ENCODE assay signal across 21 cellular contexts in genomic region chr11:57399221-57399620, GRCh38. TPM values are rescaled to one million over a fixed set of nuclear protein-coding genes. Genes with fewer than 3 reads are reported as not detected.
"Had no signal": no experiment of that assay in that cellular context is flagged by ENCODE, and none has a peak within 500 bp of the region (broad histone marks: within the 10 kb centered on the region; RNA-seq: fewer than 3 reads in every experiment).

No MANE protein-coding gene starts in this region.

- H3K4me1 ChIP-seq: adrenal gland, esophagus muscularis mucosa, left lung, neural progenitor cell, stomach had no signal

- ATAC-seq: activated CD4-positive, alpha-beta T cell treated with anti-CD3 and anti-CD28 coated beads for 36 hours; activated CD8-positive, alpha-beta T cell treated with anti-CD3 and anti-CD28 coated beads for 36 hours; left lung had no signal

- DNase-seq: activated CD4-positive, alpha-beta T cell treated with anti-CD3 and anti-CD28 coated beads for 36 hours; activated CD8-positive, alpha-beta memory T cell treated with anti-CD3 and anti-CD28 coated beads, Interleukin-2, amount 50 U/mL, for 4 hours; activated CD8-positive, alpha-beta T cell treated with anti-CD3 and anti-CD28 coated beads for 36 hours; activated naive CD4-positive, alpha-beta T cell treated with Interleukin-2 at 50 U/mL for 16 hours; adrenal gland; endodermal cell; glutamatergic neuron; left lung; mesenchymal stem cell; ovary; retina; stimulated activated CD4-positive, alpha-beta T cell treated with anti-CD3 and anti-CD28 coated beads, Interleukin-15, amount 100 ng/mL, for 24 hours; stimulated activated CD4-positive, alpha-beta T cell treated with anti-CD3 and anti-CD28 coated beads, Interleukin-4, amount 100 ng/mL, for 4 hours; stomach; T-helper 9 cell had no signal

- H3K9me3 ChIP-seq: adrenal gland, esophagus muscularis mucosa, left lung, ovary, stomach had no signal

- H3K27me3 ChIP-seq: adrenal gland, esophagus muscularis mucosa, left lung, neural progenitor cell, ovary, stomach had no signal

- H3K27ac ChIP-seq: adrenal gland, esophagus muscularis mucosa, left lung, neural progenitor cell, ovary, stomach, VCaP had no signal

- H2AFZ ChIP-seq: neural progenitor cell had no signal

- H3K4me3 ChIP-seq: adrenal gland, esophagus muscularis mucosa, left lung, neural progenitor cell, ovary, stomach had no signal

- H3K9ac ChIP-seq: neural progenitor cell had no signal

- H3K4me2 ChIP-seq: neural progenitor cell had no signal

- H3K36me3 ChIP-seq: adrenal gland, esophagus muscularis mucosa, left lung, neural progenitor cell, ovary, stomach had no signal

RNA-seq across cellular contexts. Expression of gene PRG2, which starts 8.8 kb away (rescaled TPM):
- total RNA-seq: activated T-helper 1 cell treated with anti-CD3 and anti-CD28 coated beads, Interleukin-12 subunit alpha, Interleukin-12 subunit beta, Interleukin-2, Interleukin-4 antibody, amounts not matched to agents 30 ng/mL and 10 ng/mL and 1 ng/mL, durations not matched to agents 14 hours and 24 hours and 36 hours; fibroblast of villous mesenchyme; ovary had no signal

RNA-seq across cellular contexts. Expression of gene PRG3, which starts 18.3 kb away (rescaled TPM):
- total RNA-seq: activated CD4-positive, alpha-beta T cell treated with anti-CD3 and anti-CD28 coated beads for 36 hours; activated CD8-positive, alpha-beta T cell treated with anti-CD3 and anti-CD28 coated beads for 36 hours; activated T-helper 1 cell treated with anti-CD3 and anti-CD28 coated beads, Interleukin-12 subunit alpha, Interleukin-12 subunit beta, Interleukin-2, Interleukin-4 antibody, amounts not matched to agents 30 ng/mL and 10 ng/mL and 1 ng/mL, durations not matched to agents 14 hours and 24 hours and 36 hours; adrenal gland; endodermal cell; esophagus muscularis mucosa; fibroblast of villous mesenchyme; left lung; ovary; stomach; urinary bladder had no signal
